In the genomic region with DNA sequence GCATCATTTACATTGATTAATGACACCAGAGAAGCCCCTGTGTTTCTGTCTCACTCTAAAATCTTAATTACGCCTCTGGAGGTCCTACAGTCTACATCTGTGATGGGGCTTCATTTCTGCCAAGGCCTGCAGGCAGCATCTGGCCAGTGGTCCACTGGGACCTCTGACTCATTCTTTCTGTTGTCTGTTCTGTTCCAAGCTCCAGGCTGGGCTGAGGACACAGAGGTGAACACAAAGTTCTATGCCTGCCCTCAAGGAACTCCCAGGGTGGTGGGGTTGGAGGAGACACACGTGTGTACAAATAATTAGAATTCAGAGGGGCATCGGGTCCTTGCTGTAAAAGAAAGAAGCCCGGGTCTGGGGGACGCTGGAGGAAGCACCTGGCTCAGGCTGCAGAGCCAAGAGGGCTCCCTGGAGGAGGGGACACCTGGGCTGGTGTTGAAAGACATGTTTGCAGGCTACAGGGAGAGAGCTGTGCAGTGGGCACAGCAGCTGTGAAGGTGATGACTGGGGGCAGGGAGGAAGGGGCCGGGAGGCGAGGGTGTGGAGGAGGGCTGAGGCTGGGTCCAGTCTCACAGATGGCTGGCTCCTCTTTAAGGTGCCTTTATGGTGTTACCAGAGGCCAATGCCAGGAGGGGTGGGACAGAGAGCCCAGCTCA, we compare ENCODE assay signal across 18 cellular contexts.
DNase-seq lines count a peak whose midpoint lies in the region; ATAC-seq and TF ChIP-seq lines count a peak whose summit lies in the region.
"Had no signal": no experiment of that assay in that cellular context is flagged by ENCODE, and none has a peak within 500 bp of the region (broad histone marks: within the 10 kb centered on the region; RNA-seq: fewer than 3 reads in every experiment).

No MANE protein-coding gene starts in this region.

- 68% methylated on average over 7 of the region's 7 CpGs for WGBS in right cardiac atrium
- whole genome bisulfite sequencing in testis, 2 donors: 70 to 73% methylated on average over 5 to 7 of the region's 7 CpGs

- no peaks in the 10 kb centered on the region for H3K36me3 Mint-ChIP-seq in activated naive CD4-positive, alpha-beta T cell treated with anti-CD3 and anti-CD28 coated beads, Interleukin-2, amount 50 U/mL, for 72 hours
- H3K36me3 Mint-ChIP-seq in chondrocyte (ENCODE audit: low read depth) (peaks cover 2% of the 10 kb centered on the region), Calu3 (ENCODE audit: insufficient read depth, unreplicated experiment) (no peaks in the 10 kb centered on the region)
- H3K36me3 Mint-ChIP-seq: stimulated activated naive B cell treated with anti-CD40 and anti-IgM and Interleukin-4, amounts not matched to agents 10 μg/mL and 1 μg/mL and 100 μg/mL, for 72 hours had no signal

- no peak for TF ChIP-seq CTCF in chondrocyte (IDR thresholded peaks at IDR 0.05)
- TF ChIP-seq CTCF in testis (IDR thresholded peaks at IDR 0.05): no peak
- TF ChIP-seq CTCF in Calu3 (IDR thresholded peaks at IDR 0.05; ENCODE audit: unreplicated experiment): no peak

- BruUV-seq in Calu3 (replicated peaks; lab: Mats Ljungman, UMichigan): no TSS peak

- H3K27me3 Mint-ChIP-seq in chondrocyte (ENCODE audit: low read depth) (peaks cover 26% of the 10 kb centered on the region), Calu3 (ENCODE audit: unreplicated experiment) (peaks cover 55% of the 10 kb centered on the region)
- H3K27me3 Mint-ChIP-seq: CD4-positive, alpha-beta T cell had no signal

- H3K4me3 ChIP-seq in right cardiac atrium (ENCODE audit: low read length) (no peak overlapping the region), testis (no peak overlapping the region)
- H3K4me3 ChIP-seq: uterus had no signal

- CTCF ChIA-PET in Calu3 (lab: Charles Lee): interaction anchor here (1.2 to 2.1 kb wide), 2 partner anchors 9 to 15 kb away, joined by 3 to 5 read pairs; no protein-coding TSS in a partner anchor

- no peaks in the 10 kb centered on the region for H3K4me1 ChIP-seq in right cardiac atrium (ENCODE audit: control insufficient read depth, insufficient read depth, low read length)
- no peaks in the 10 kb centered on the region for H3K4me1 ChIP-seq in testis
- H3K4me1 ChIP-seq: uterus had no signal

- no peaks in the 10 kb centered on the region for H3K9me3 ChIP-seq in right cardiac atrium (ENCODE audit: control insufficient read depth, low read length)
- H3K9me3 ChIP-seq in testis: no peaks in the 10 kb centered on the region
- H3K9me3 ChIP-seq: uterus had no signal

- no peaks in the 10 kb centered on the region for H3K9me3 Mint-ChIP-seq in activated naive CD4-positive, alpha-beta T cell treated with anti-CD3 and anti-CD28 coated beads, Interleukin-2, amount 50 U/mL, for 72 hours
- peaks cover 4% of the 10 kb centered on the region for H3K9me3 Mint-ChIP-seq in chondrocyte (ENCODE audit: low read depth)
- H3K9me3 Mint-ChIP-seq in Calu3 (ENCODE audit: low read depth, unreplicated experiment): no peaks in the 10 kb centered on the region
- H3K9me3 Mint-ChIP-seq: CD4-positive, alpha-beta T cell had no signal

- H3K36me3 ChIP-seq in testis (ENCODE audit: low read depth, missing control alignments): no peaks in the 10 kb centered on the region
- H3K36me3 ChIP-seq: uterus, WERI-Rb-1 had no signal

- H3K4me3 Mint-ChIP-seq in chondrocyte (ENCODE audit: unreplicated experiment): no peak overlapping the region
- H3K4me3 Mint-ChIP-seq in Calu3 (ENCODE audit: low read depth, unreplicated experiment): no peak overlapping the region
- H3K4me3 Mint-ChIP-seq: activated CD8-positive, alpha-beta T cell treated with anti-CD3 and anti-CD28 coated beads, Interleukin-2, amount 10 ng/mL, durations not matched to agents 7 days and 5 days; CD4-positive, alpha-beta T cell; stimulated activated naive B cell treated with anti-CD40 and anti-IgM and Interleukin-4, amounts not matched to agents 10 μg/mL and 1 μg/mL and 100 μg/mL, for 72 hours had no signal

- H3K4me1 Mint-ChIP-seq in chondrocyte (ENCODE audit: low read depth) (peaks cover 8% of the 10 kb centered on the region), Calu3 (ENCODE audit: low read depth, unreplicated experiment) (no peaks in the 10 kb centered on the region)
- H3K4me1 Mint-ChIP-seq: stimulated activated naive B cell treated with anti-CD40 and anti-IgM and Interleukin-4, amounts not matched to agents 10 μg/mL and 1 μg/mL and 100 μg/mL, for 72 hours had no signal

- ATAC-seq in activated naive CD4-positive, alpha-beta T cell treated with anti-CD3 and anti-CD28 coated beads, Interleukin-2, amount 50 U/mL, for 72 hours: no peak
- ATAC-seq in right cardiac atrium: peak; percentile 46 to 61
- ATAC-seq: activated CD8-positive, alpha-beta T cell treated with anti-CD3 and anti-CD28 coated beads, Interleukin-2, amount 10 ng/mL, durations not matched to agents 7 days and 5 days; stimulated activated naive B cell treated with anti-CD40 and anti-IgM and Interleukin-4, amounts not matched to agents 10 μg/mL and 1 μg/mL and 100 μg/mL, for 72 hours had no signal

- no peak overlapping the region for H3K27ac ChIP-seq in right cardiac atrium (ENCODE audit: low read length)
- H3K27ac ChIP-seq in testis: no peak overlapping the region
- H3K27ac ChIP-seq: KMS-11, uterus, WERI-Rb-1 had no signal

- peak overlapping the region; percentile 29 to 87 for H3K27ac Mint-ChIP-seq in activated naive CD4-positive, alpha-beta T cell treated with anti-CD3 and anti-CD28 coated beads, Interleukin-2, amount 50 U/mL, for 72 hours
- H3K27ac Mint-ChIP-seq in chondrocyte (ENCODE audit: unreplicated experiment): no peak overlapping the region
- H3K27ac Mint-ChIP-seq in Calu3 (ENCODE audit: unreplicated experiment): no peak overlapping the region
- H3K27ac Mint-ChIP-seq: activated CD8-positive, alpha-beta T cell treated with anti-CD3 and anti-CD28 coated beads, Interleukin-2, amount 10 ng/mL, durations not matched to agents 7 days and 5 days; CD4-positive, alpha-beta T cell; stimulated activated naive B cell treated with anti-CD40 and anti-IgM and Interleukin-4, amounts not matched to agents 10 μg/mL and 1 μg/mL and 100 μg/mL, for 72 hours had no signal

- DNase-seq in activated naive CD4-positive, alpha-beta T cell treated with anti-CD3 and anti-CD28 coated beads, Interleukin-2, amount 50 U/mL, for 72 hours (ENCODE audit: low spot score in 2 of 2): no peak
- DNase-seq in activated naive CD4-positive, alpha-beta T cell (lab: John Stamatoyannopoulos, UW): no peak
- DNase-seq in chondrocyte (ENCODE audit: low spot score) (peak; percentile 57), right cardiac atrium (peak in 2 of 3 donors; percentile 37 to 64), testis (peak; percentile 42), DMS53 treated with DMSO at 0.1 percent for 48 hours (lab: John Stamatoyannopoulos, UW; ENCODE audit: unreplicated experiment) (no peak), hippocampal formation (lab: John Stamatoyannopoulos, UW) (no peak), Calu3 (no peak)
- DNase-seq: activated CD8-positive, alpha-beta T cell treated with anti-CD3 and anti-CD28 coated beads, Interleukin-2, amount 10 ng/mL, durations not matched to agents 7 days and 5 days; amniotic stem cell; CD4-positive, alpha-beta T cell; head of caudate nucleus; NCI-H1105; small intestine; stimulated activated naive B cell treated with anti-CD40 and anti-IgM and Interleukin-4, amounts not matched to agents 10 μg/mL and 1 μg/mL and 100 μg/mL, for 72 hours; uterus; WERI-Rb-1 had no signal

- intact Hi-C loops in right cardiac atrium (cut with DNase I): no loop called here
- intact Hi-C loops in testis (cut with DNase I; ENCODE audit: low total_unique reads): no loop called here
- intact Hi-C loops in Calu3 (cut with micrococcal nuclease; ENCODE audit: unreplicated experiment): no loop called here

- H3K27me3 ChIP-seq in right cardiac atrium (ENCODE audit: control insufficient read depth, insufficient read depth): no peaks in the 10 kb centered on the region
- H3K27me3 ChIP-seq in testis: no peaks in the 10 kb centered on the region
- H3K27me3 ChIP-seq: uterus had no signal

- TF ChIP-seq POLR2A in testis (IDR thresholded peaks at IDR 0.05): no peak

Comparison
In these comparisons a context has a peak if more than half of its experiments do, and no peak if none do; other contexts are left out.
1. ATAC-seq: peak in right cardiac atrium (2 of 2); none in activated naive CD4-positive, alpha-beta T cell treated with anti-CD3 and anti-CD28 coated beads, Interleukin-2, amount 50 U/mL, for 72 hours (0 of 2).
2. DNase-seq: peak in chondrocyte (single experiment), right cardiac atrium (2 of 3) and testis (single experiment); none in activated naive CD4-positive, alpha-beta T cell treated with anti-CD3 and anti-CD28 coated beads, Interleukin-2, amount 50 U/mL, for 72 hours (0 of 2), activated naive CD4-positive, alpha-beta T cell (0 of 4), DMS53 treated with DMSO at 0.1 percent for 48 hours (single experiment), hippocampal formation (0 of 2) and Calu3 (single experiment).
3. H3K27ac Mint-ChIP-seq: peak in activated naive CD4-positive, alpha-beta T cell treated with anti-CD3 and anti-CD28 coated beads, Interleukin-2, amount 50 U/mL, for 72 hours (2 of 2); none in chondrocyte (single experiment) and Calu3 (single experiment).